In genomic region chr2:161414015-161414384, GRCh38 we compare ENCODE assay signal across 9 cellular contexts. TPM values are rescaled to one million over a fixed set of nuclear protein-coding genes. Genes with fewer than 3 reads are reported as not detected.
A peak's percentile ranks its signal among the peaks of the same experiment; 100 is the strongest.
DNase-seq lines count a peak whose midpoint lies in the region; ATAC-seq and TF ChIP-seq lines count a peak whose summit lies in the region.
"Had no signal": no experiment of that assay in that cellular context is flagged by ENCODE, and none has a peak within 500 bp of the region (broad histone marks: within the 10 kb centered on the region; RNA-seq: fewer than 3 reads in every experiment).

No MANE protein-coding gene starts in this region.

- no peak for DNase-seq in GM23248
- no peak for DNase-seq in WTC11 (ENCODE audit: low spot score)
- DNase-seq in fibroblast of villous mesenchyme (ENCODE audit: low read depth) = no peak
- DNase-seq in gastrocnemius medialis = no peak
- DNase-seq in T1000 (lab: John Stamatoyannopoulos, UW) = no peak
- DNase-seq in DMS153 (lab: John Stamatoyannopoulos, UW) = no peak
- DNase-seq in posterior cingulate gyrus = no peak
- DNase-seq: foreskin keratinocyte had no signal

- H3F3A ChIP-seq in GM23248 (ENCODE audit: insufficient read depth) = no peaks in the 10 kb centered on the region

- in situ Hi-C loops in GM23248 (cut with MboI) = no loop called here
- in situ Hi-C loops in gastrocnemius medialis (cut with MboI; ENCODE audit: low sequenced_read_pairs in 4 of 4) = no loop called here

- H3K9me3 ChIP-seq in GM23248 (ENCODE audit: low read depth) (no peaks in the 10 kb centered on the region), gastrocnemius medialis (no peaks in the 10 kb centered on the region)

- no peaks in the 10 kb centered on the region for H3K9me3 Mint-ChIP-seq in WTC11

- H3K27me3 Mint-ChIP-seq in WTC11 (ENCODE audit: low read depth) = peaks cover 76% of the 10 kb centered on the region

- intact Hi-C loops in gastrocnemius medialis (cut with DNase I; ENCODE audit: low total_unique reads) (no loop called here), posterior cingulate gyrus (cut with DNase I) (loop anchor here (10.0 kb wide), 1 partner anchor 109 kb away; the partner anchor contains the start of gene PSMD14)

- POLR2A ChIA-PET in WTC11 (lab: Charles Lee) = interaction anchor here (0.5 to 1.2 kb wide), 3 partner anchors 14 to 108 kb away, joined by 3 to 5 read pairs (median 5); partner anchors contain the start of gene PSMD14

- peaks cover 7% of the 10 kb centered on the region; the same call in 1 of the 2 replicates for H3K36me3 Mint-ChIP-seq in WTC11

- no peaks in the 10 kb centered on the region for H3K9me2 ChIP-seq in GM23248 (ENCODE audit: insufficient read depth)

- no peaks in the 10 kb centered on the region for H4K20me1 ChIP-seq in GM23248 (ENCODE audit: insufficient read depth)

- CTCF ChIA-PET in WTC11 (lab: Charles Lee) = interaction anchor here (0.6 to 1.3 kb wide), 8 partner anchors 13 to 162 kb away, joined by 3 to 5 read pairs (median 3); no protein-coding TSS in a partner anchor

- H3K27ac ChIP-seq in GM23248 (no peak overlapping the region), gastrocnemius medialis (no peak overlapping the region)
- H3K27ac ChIP-seq: foreskin keratinocyte had no signal

- H3K4me3 Mint-ChIP-seq in WTC11 = peak overlapping the region; percentile 77

- 93 to 96% methylated on average over 8 of the region's 8 CpGs for WGBS in GM23248 (ENCODE audit: low coverage in 1 of 2, low lambda C conversion rate in 2 of 2, missing lambda C conversion rate in 2 of 2), 2 experiments

- TF ChIP-seq CTCF in WTC11 (IDR thresholded peaks at IDR 0.05) (no peak), fibroblast of villous mesenchyme (IDR thresholded peaks at IDR 0.05; ENCODE audit: insufficient read depth, low read depth, low read length) (no peak), gastrocnemius medialis (IDR thresholded peaks at IDR 0.05 in 4 of 5, conservative IDR thresholded peaks at IDR 0.05 in 1 of 5) (no peak)

- peak overlapping the region; percentile 63; the same call in 1 of the 2 replicates for H3K4me3 ChIP-seq in GM23248
- peak overlapping the region; percentile 59 for H3K4me3 ChIP-seq in fibroblast of villous mesenchyme (ENCODE audit: low read depth, low read length)
- peak overlapping the region; percentile 48 to 67 (median 58) for H3K4me3 ChIP-seq in gastrocnemius medialis

- ATAC-seq in WTC11 (peak; percentile 2), gastrocnemius medialis (peak in 1 of 2 donors; percentile 15), esophagus mucosa (no peak)

- H3K79me2 ChIP-seq in GM23248 (ENCODE audit: insufficient read depth) = no peaks in the 10 kb centered on the region

- H2AFZ ChIP-seq in GM23248 = no peak overlapping the region

- no peak overlapping the region for H3K9ac ChIP-seq in GM23248

- H3K27ac Mint-ChIP-seq in WTC11 = no peak overlapping the region

- H3K4me2 ChIP-seq in GM23248 (ENCODE audit: unreplicated experiment) = no peak overlapping the region

- peaks cover 62% of the 10 kb centered on the region for H3K4me1 Mint-ChIP-seq in WTC11

- H3K4me1 ChIP-seq in GM23248 (ENCODE audit: insufficient read depth) (peaks cover 6% of the 10 kb centered on the region; the same call in 1 of the 2 replicates), gastrocnemius medialis (peaks cover 23 to 24% of the 10 kb centered on the region in 2 donors)

- H3K27me3 ChIP-seq in GM23248 (replicated peaks; ENCODE audit: insufficient read depth) = peaks cover 42% of the 10 kb centered on the region
- H3K27me3 ChIP-seq in gastrocnemius medialis = peaks cover 45 to 52% (median 46%) of the 10 kb centered on the region in 3 donors

- TF ChIP-seq POLR2A in gastrocnemius medialis (IDR thresholded peaks at IDR 0.05) = no peak

- H3K36me3 ChIP-seq in GM23248 (ENCODE audit: low read depth) = 0 out of 2 replicates have a peak, but pooled peaks cover 5% of the 10 kb centered on the region
- peaks cover 2 to 6% of the 10 kb centered on the region in 2 donors for H3K36me3 ChIP-seq in gastrocnemius medialis

TF ChIP-seq in WTC11, 78 proteins besides CTCF, POLR2A, EP300 and RAD21:
- TF ChIP-seq ATF1 (CRISPR knock-in tag; IDR thresholded peaks at IDR 0.05) = no peak
- no peak for TF ChIP-seq TEAD4 (CRISPR knock-in tag; IDR thresholded peaks at IDR 0.05)
- TF ChIP-seq, protein P1, sequence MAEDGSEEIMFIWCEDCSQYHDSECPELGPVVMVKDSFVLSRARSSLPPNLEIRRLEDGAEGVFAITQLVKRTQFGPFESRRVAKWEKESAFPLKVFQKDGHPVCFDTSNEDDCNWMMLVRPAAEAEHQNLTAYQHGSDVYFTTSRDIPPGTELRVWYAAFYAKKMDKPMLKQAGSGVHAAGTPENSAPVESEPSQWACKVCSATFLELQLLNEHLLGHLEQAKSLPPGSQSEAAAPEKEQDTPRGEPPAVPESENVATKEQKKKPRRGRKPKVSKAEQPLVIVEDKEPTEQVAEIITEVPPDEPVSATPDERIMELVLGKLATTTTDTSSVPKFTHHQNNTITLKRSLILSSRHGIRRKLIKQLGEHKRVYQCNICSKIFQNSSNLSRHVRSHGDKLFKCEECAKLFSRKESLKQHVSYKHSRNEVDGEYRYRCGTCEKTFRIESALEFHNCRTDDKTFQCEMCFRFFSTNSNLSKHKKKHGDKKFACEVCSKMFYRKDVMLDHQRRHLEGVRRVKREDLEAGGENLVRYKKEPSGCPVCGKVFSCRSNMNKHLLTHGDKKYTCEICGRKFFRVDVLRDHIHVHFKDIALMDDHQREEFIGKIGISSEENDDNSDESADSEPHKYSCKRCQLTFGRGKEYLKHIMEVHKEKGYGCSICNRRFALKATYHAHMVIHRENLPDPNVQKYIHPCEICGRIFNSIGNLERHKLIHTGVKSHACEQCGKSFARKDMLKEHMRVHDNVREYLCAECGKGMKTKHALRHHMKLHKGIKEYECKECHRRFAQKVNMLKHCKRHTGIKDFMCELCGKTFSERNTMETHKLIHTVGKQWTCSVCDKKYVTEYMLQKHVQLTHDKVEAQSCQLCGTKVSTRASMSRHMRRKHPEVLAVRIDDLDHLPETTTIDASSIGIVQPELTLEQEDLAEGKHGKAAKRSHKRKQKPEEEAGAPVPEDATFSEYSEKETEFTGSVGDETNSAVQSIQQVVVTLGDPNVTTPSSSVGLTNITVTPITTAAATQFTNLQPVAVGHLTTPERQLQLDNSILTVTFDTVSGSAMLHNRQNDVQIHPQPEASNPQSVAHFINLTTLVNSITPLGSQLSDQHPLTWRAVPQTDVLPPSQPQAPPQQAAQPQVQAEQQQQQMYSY (CRISPR knock-in tag; IDR thresholded peaks at IDR 0.05) = no peak
- TF ChIP-seq NR2C2 (CRISPR knock-in tag; IDR thresholded peaks at IDR 0.05) = no peak
- TF ChIP-seq TEAD1 (CRISPR knock-in tag; IDR thresholded peaks at IDR 0.05) = no peak
- TF ChIP-seq HMGA2 (CRISPR knock-in tag; IDR thresholded peaks at IDR 0.05) = no peak
- TF ChIP-seq, protein P2, sequence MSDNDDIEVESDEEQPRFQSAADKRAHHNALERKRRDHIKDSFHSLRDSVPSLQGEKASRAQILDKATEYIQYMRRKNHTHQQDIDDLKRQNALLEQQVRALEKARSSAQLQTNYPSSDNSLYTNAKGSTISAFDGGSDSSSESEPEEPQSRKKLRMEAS (CRISPR knock-in tag; IDR thresholded peaks at IDR 0.05) = no peak
- TF ChIP-seq ATF2 (CRISPR knock-in tag; IDR thresholded peaks at IDR 0.05; ENCODE audit: borderline replicate concordance, low read depth) = no peak
- no peak for TF ChIP-seq ZNF263 (CRISPR knock-in tag; IDR thresholded peaks at IDR 0.05; ENCODE audit: low read depth)
- TF ChIP-seq, protein P3, sequence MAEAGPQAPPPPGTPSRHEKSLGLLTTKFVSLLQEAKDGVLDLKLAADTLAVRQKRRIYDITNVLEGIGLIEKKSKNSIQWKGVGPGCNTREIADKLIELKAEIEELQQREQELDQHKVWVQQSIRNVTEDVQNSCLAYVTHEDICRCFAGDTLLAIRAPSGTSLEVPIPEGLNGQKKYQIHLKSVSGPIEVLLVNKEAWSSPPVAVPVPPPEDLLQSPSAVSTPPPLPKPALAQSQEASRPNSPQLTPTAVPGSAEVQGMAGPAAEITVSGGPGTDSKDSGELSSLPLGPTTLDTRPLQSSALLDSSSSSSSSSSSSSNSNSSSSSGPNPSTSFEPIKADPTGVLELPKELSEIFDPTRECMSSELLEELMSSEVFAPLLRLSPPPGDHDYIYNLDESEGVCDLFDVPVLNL (CRISPR knock-in tag; IDR thresholded peaks at IDR 0.05; ENCODE audit: borderline replicate concordance, low read depth) = no peak
- TF ChIP-seq, protein P4, sequence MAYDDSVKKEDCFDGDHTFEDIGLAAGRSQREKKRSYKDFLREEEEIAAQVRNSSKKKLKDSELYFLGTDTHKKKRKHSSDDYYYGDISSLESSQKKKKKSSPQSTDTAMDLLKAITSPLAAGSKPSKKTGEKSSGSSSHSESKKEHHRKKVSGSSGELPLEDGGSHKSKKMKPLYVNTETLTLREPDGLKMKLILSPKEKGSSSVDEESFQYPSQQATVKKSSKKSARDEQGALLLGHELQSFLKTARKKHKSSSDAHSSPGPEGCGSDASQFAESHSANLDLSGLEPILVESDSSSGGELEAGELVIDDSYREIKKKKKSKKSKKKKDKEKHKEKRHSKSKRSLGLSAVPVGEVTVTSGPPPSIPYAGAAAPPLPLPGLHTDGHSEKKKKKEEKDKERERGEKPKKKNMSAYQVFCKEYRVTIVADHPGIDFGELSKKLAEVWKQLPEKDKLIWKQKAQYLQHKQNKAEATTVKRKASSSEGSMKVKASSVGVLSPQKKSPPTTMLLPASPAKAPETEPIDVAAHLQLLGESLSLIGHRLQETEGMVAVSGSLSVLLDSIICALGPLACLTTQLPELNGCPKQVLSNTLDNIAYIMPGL (CRISPR knock-in tag; IDR thresholded peaks at IDR 0.05) = no peak

RNA-seq across cellular contexts. Expression of gene TBR1, which starts 2.1 kb away (rescaled TPM):
- total RNA-seq in GM23248 (2014; rRNA removed; shearing (Covaris generic)) = 0.97 TPM in 1 of 2 replicates, not detected in the other
- polyA plus RNA-seq in GM23248 (2016; fragmentation: Nextera tagmentation; extraction: Ambion mirVana) = not detected in 2 replicates
- total RNA-seq in WTC11 (2021) (not detected in 3 replicates), fibroblast of villous mesenchyme (under 0.01 TPM in 1 of 2 replicates, not detected in the other), gastrocnemius medialis (not detected), esophagus mucosa (not detected)
- total RNA-seq: foreskin keratinocyte had no signal
- polyA plus RNA-seq: foreskin keratinocyte had no signal
